Comparison of ENCODE assay signal across 1 cellular context in the genomic region with DNA sequence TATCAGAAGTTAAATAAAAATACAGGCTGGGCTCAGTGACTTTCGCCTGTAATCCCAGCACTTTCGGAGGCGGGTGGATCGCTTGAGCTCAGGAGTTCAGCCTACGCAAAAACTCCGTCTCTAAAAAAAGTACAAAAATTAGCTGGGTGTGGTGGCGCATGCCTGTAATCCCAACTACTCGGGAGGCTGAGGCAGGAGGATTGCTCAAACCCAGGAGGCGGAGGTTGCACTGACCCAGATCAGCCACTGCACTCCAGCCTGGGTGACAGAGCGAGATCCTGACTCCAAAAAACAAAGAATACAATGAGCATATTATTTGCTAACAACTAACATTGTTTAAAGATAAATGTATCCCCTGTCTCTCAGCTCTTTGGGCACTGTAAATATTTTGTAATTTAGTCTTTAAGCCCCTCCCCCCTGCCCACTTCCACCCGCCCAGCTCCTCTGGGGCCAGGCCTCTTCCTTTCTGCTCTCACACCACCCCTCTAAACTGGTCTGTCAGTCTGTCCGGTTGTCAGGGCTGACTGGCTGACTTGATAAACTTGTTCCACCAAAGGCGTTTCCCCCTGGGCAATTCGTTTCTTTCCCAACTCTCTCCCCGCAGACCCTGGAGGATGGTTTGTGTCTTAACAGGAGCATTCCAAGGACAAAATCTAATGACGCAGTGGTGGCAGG.
TF ChIP-seq lines count a peak whose summit lies in the region.

No MANE protein-coding gene starts in this region.

TF ChIP-seq in IMR-90, 13 proteins besides CTCF, POLR2A, EP300 and RAD21 (continued from another document):
- TF ChIP-seq, protein P1, sequence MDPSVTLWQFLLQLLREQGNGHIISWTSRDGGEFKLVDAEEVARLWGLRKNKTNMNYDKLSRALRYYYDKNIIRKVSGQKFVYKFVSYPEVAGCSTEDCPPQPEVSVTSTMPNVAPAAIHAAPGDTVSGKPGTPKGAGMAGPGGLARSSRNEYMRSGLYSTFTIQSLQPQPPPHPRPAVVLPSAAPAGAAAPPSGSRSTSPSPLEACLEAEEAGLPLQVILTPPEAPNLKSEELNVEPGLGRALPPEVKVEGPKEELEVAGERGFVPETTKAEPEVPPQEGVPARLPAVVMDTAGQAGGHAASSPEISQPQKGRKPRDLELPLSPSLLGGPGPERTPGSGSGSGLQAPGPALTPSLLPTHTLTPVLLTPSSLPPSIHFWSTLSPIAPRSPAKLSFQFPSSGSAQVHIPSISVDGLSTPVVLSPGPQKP (IDR thresholded peaks at IDR 0.05; ENCODE audit: borderline replicate concordance, low read depth, low read length) = no peak
- no peak for TF ChIP-seq RCOR1 (IDR thresholded peaks at IDR 0.05; ENCODE audit: insufficient replicate concordance, low read length)
